Comparison of ENCODE assay signal across 27 cellular contexts in genomic region chr7:36309716-36310115, GRCh38.
"Had no signal": no experiment of that assay in that cellular context is flagged by ENCODE, and none has a peak within 500 bp of the region (broad histone marks: within the 10 kb centered on the region; RNA-seq: fewer than 3 reads in every experiment).

No MANE protein-coding gene starts in this region.

- H3K36me3 Mint-ChIP-seq: immature natural killer cell; mesothelial cell of epicardium; natural killer cell; stimulated activated memory B cell treated with anti-CD40 and anti-IgM and Interleukin-4, amounts not matched to agents 10 μg/mL and 1 μg/mL and 100 μg/mL, for 72 hours; T-cell had no signal

- H3K36me3 ChIP-seq: cardiac muscle cell, lower lobe of right lung, right lobe of liver, vagina had no signal

- H3K27ac ChIP-seq: body of pancreas, cardiac muscle cell, hepatocyte, lower lobe of right lung, right lobe of liver, testis, vagina, VCaP had no signal

- H3K27me3 ChIP-seq: body of pancreas, cardiac muscle cell, hepatocyte, right lobe of liver, testis, vagina had no signal

- ATAC-seq: activated CD4-positive, CD25-positive, alpha-beta regulatory T cell treated with anti-CD3 and anti-CD28 coated beads, Interleukin-2, amount 50 U/mL, for 24 hours; activated naive CD8-positive, alpha-beta T cell treated with anti-CD3 and anti-CD28 coated beads, Interleukin-2, amount 50 U/mL, for 24 hours; body of pancreas; left lobe of liver; lower lobe of right lung; natural killer cell; right lobe of liver; stimulated activated memory B cell treated with anti-CD40 and anti-IgM and Interleukin-4, amounts not matched to agents 10 μg/mL and 1 μg/mL and 100 μg/mL, for 72 hours; T-cell had no signal

- H3K27ac Mint-ChIP-seq: activated CD4-positive, alpha-beta memory T cell treated with anti-CD3 and anti-CD28 coated beads, Interleukin-2, amount 10 ng/mL, durations not matched to agents 7 days and 5 days; activated CD4-positive, alpha-beta T cell treated with anti-CD3 and anti-CD28 coated beads, Interleukin-2, amount 10 ng/mL, durations not matched to agents 24 days and 14 days; activated naive CD8-positive, alpha-beta T cell treated with anti-CD3 and anti-CD28 coated beads, Interleukin-2, amount 50 U/mL, for 24 hours; activated T-cell treated with anti-CD3 and anti-CD28 coated beads, Interleukin-2, amount 50 U/mL, for 24 hours; immature natural killer cell; natural killer cell; stimulated activated memory B cell treated with anti-CD40 and anti-IgM and Interleukin-4, amounts not matched to agents 10 μg/mL and 1 μg/mL and 100 μg/mL, for 72 hours; T-cell; T-helper 2 cell treated with Interferon-gamma antibody and Interleukin-4, amounts not matched to agents 5 μg/mL and 100 μg/mL, for 36 hours; type B pancreatic cell had no signal

- H3K9me3 Mint-ChIP-seq: activated CD4-positive, alpha-beta memory T cell treated with anti-CD3 and anti-CD28 coated beads, Interleukin-2, amount 10 ng/mL, durations not matched to agents 7 days and 5 days; activated CD4-positive, alpha-beta T cell treated with anti-CD3 and anti-CD28 coated beads, Interleukin-2, amount 10 ng/mL, durations not matched to agents 24 days and 14 days; activated naive CD8-positive, alpha-beta T cell treated with anti-CD3 and anti-CD28 coated beads, Interleukin-2, amount 50 U/mL, for 24 hours; activated T-cell treated with anti-CD3 and anti-CD28 coated beads, Interleukin-2, amount 50 U/mL, for 24 hours; immature natural killer cell; mesothelial cell of epicardium; natural killer cell; stimulated activated memory B cell treated with anti-CD40 and anti-IgM and Interleukin-4, amounts not matched to agents 10 μg/mL and 1 μg/mL and 100 μg/mL, for 72 hours; T-cell; T-helper 2 cell treated with Interferon-gamma antibody and Interleukin-4, amounts not matched to agents 5 μg/mL and 100 μg/mL, for 36 hours; type B pancreatic cell had no signal

- DNase-seq: activated CD4-positive, alpha-beta memory T cell treated with anti-CD3 and anti-CD28 coated beads, Interleukin-2, amount 10 ng/mL, durations not matched to agents 7 days and 5 days; activated CD4-positive, alpha-beta T cell treated with anti-CD3 and anti-CD28 coated beads, Interleukin-2, amount 10 ng/mL, durations not matched to agents 24 days and 14 days; activated naive CD4-positive, alpha-beta T cell treated with anti-CD3 and anti-CD28 coated beads, Interleukin-2, amount 50 U/mL, for 16 hours; activated naive CD8-positive, alpha-beta T cell treated with anti-CD3 and anti-CD28 coated beads, Interleukin-2, amount 50 U/mL, for 24 hours; activated T-cell treated with anti-CD3 and anti-CD28 coated beads, Interleukin-2, amount 50 U/mL, for 24 hours; foreskin melanocyte; glutamatergic neuron; immature natural killer cell; lower lobe of right lung; natural killer cell; nucleus accumbens; right lobe of liver; small intestine; stimulated activated CD4-positive, alpha-beta T cell treated with anti-CD3 and anti-CD28 coated beads, Interleukin-2, amount 100 ng/mL, for 24 hours; T-cell; testis had no signal

- H3K4me3 ChIP-seq: body of pancreas, cardiac muscle cell, hepatocyte, lower lobe of right lung, right lobe of liver, testis, vagina had no signal

- H3K4me2 ChIP-seq: hepatocyte had no signal

- H3K27me3 Mint-ChIP-seq: activated CD4-positive, alpha-beta memory T cell treated with anti-CD3 and anti-CD28 coated beads, Interleukin-2, amount 10 ng/mL, durations not matched to agents 7 days and 5 days; activated CD4-positive, alpha-beta T cell treated with anti-CD3 and anti-CD28 coated beads, Interleukin-2, amount 10 ng/mL, durations not matched to agents 24 days and 14 days; activated naive CD8-positive, alpha-beta T cell treated with anti-CD3 and anti-CD28 coated beads, Interleukin-2, amount 50 U/mL, for 24 hours; activated T-cell treated with anti-CD3 and anti-CD28 coated beads, Interleukin-2, amount 50 U/mL, for 24 hours; stimulated activated memory B cell treated with anti-CD40 and anti-IgM and Interleukin-4, amounts not matched to agents 10 μg/mL and 1 μg/mL and 100 μg/mL, for 72 hours; T-cell; type B pancreatic cell had no signal

- H3K4me1 ChIP-seq: lower lobe of right lung, right lobe of liver, vagina had no signal

- H3K4me3 Mint-ChIP-seq: activated CD4-positive, alpha-beta memory T cell treated with anti-CD3 and anti-CD28 coated beads, Interleukin-2, amount 10 ng/mL, durations not matched to agents 7 days and 5 days; activated CD4-positive, alpha-beta T cell treated with anti-CD3 and anti-CD28 coated beads, Interleukin-2, amount 10 ng/mL, durations not matched to agents 24 days and 14 days; activated naive CD8-positive, alpha-beta T cell treated with anti-CD3 and anti-CD28 coated beads, Interleukin-2, amount 50 U/mL, for 24 hours; activated T-cell treated with anti-CD3 and anti-CD28 coated beads, Interleukin-2, amount 50 U/mL, for 24 hours; immature natural killer cell; mesothelial cell of epicardium; natural killer cell; stimulated activated memory B cell treated with anti-CD40 and anti-IgM and Interleukin-4, amounts not matched to agents 10 μg/mL and 1 μg/mL and 100 μg/mL, for 72 hours; T-cell; T-helper 2 cell treated with Interferon-gamma antibody and Interleukin-4, amounts not matched to agents 5 μg/mL and 100 μg/mL, for 36 hours; type B pancreatic cell had no signal

- H3K9me3 ChIP-seq: body of pancreas, lower lobe of right lung, right lobe of liver, testis, vagina had no signal

- H3K4me1 Mint-ChIP-seq: activated naive CD8-positive, alpha-beta T cell treated with anti-CD3 and anti-CD28 coated beads, Interleukin-2, amount 50 U/mL, for 24 hours; immature natural killer cell; mesothelial cell of epicardium; natural killer cell had no signal
